In the genomic region with DNA sequence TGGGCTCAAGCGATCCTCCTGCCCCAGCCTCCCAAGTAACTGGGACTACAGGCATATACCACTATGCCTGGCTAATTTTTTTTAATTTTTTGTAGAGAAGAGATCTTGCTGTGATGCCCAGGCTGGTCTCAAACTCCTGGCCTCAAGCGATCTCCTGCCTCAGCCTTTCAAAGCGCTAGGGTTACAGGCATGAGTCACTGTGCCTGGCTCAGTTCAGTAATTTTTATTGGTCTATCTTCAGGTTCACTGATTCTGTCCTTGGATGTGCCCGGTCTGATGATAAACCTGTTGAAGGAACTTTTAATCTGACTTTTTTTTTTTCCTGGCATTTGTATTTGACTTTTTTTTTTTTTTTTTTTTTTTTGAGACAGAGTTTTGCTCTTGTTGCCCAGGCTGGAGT, we compare ENCODE assay signal across 23 cellular contexts. TPM values are rescaled to one million over a fixed set of nuclear protein-coding genes. Genes with fewer than 3 reads are reported as not detected.
A peak's percentile ranks its signal among the peaks of the same experiment; 100 is the strongest.
DNase-seq lines count a peak whose midpoint lies in the region; ATAC-seq, FAIRE-seq and TF ChIP-seq lines count a peak whose summit lies in the region.
"Had no signal": no experiment of that assay in that cellular context is flagged by ENCODE, and none has a peak within 500 bp of the region (broad histone marks: within the 10 kb centered on the region; RNA-seq: fewer than 3 reads in every experiment).

No MANE protein-coding gene starts in this region.

- H3K4me3 ChIP-seq in K562 (no peak overlapping the region), small intestine (ENCODE audit: low read depth in 1 of 2, low read length in 2 of 2) (no peak overlapping the region)
- H3K4me3 ChIP-seq: A549, GM23338, HAP-1, SK-N-MC had no signal

- H3K36me3 ChIP-seq in K562 (ENCODE audit: control insufficient read depth, insufficient read depth, low read length): no peaks in the 10 kb centered on the region; the same call in 2 of the 3 replicates
- H3K36me3 ChIP-seq in small intestine (ENCODE audit: control insufficient read depth in 2 of 2, insufficient read depth in 2 of 2, low read length in 2 of 2): peaks cover 0 to 12% of the 10 kb centered on the region in 2 donors
- H3K36me3 ChIP-seq: BE2C, HAP-1 had no signal

- H3K27me3 ChIP-seq in K562 (ENCODE audit: control insufficient read depth in 2 of 2, insufficient read depth in 2 of 2, low read length in 2 of 2) (no peaks in the 10 kb centered on the region), small intestine (ENCODE audit: control insufficient read depth in 2 of 2, insufficient read depth in 2 of 2, low read length in 2 of 2) (no peaks in the 10 kb centered on the region)
- H3K27me3 ChIP-seq: BE2C had no signal

- CTCF ChIA-PET in K562 (lab: Yijun Ruan, JAX; ENCODE audit: low intra/inter-chr PET ratio): no interaction called here

- no peak for TF ChIP-seq POLR2A in K562 (conservative IDR thresholded peaks at IDR 0.05)

- H2AFZ ChIP-seq in K562 (ENCODE audit: low read depth, low read length): no peak overlapping the region
- H2AFZ ChIP-seq: GM23338 had no signal

- H3K27ac ChIP-seq in K562 (ENCODE audit: extremely low read depth, low read depth, low read length) (no peak overlapping the region), small intestine (ENCODE audit: low read depth in 1 of 2, low read length in 1 of 2) (no peak overlapping the region)
- H3K27ac ChIP-seq: A549, SK-N-MC had no signal

- BruUV-seq in K562 (replicated peaks; lab: Mats Ljungman, UMichigan): no TSS peak

- no peak for TF ChIP-seq CTCF in K562 (IDR thresholded peaks at IDR 0.05 in 2 of 3, conservative IDR thresholded peaks at IDR 0.05 in 1 of 3; ENCODE audit: insufficient read depth in 2 of 3, low read depth in 1 of 3, low read length in 3 of 3)

- no peak overlapping the region for H3K4me2 ChIP-seq in K562 (ENCODE audit: insufficient read depth, low read length)
- H3K4me2 ChIP-seq: A549, GM23338 had no signal

- peak; percentile 45 for DNase-seq in Daoy (ENCODE audit: low read depth)
- no peak for DNase-seq in K562 (ENCODE audit: extremely low read depth in 1 of 4, low spot score in 3 of 4)
- peak; percentile 25 for DNase-seq in left kidney (ENCODE audit: low read depth, low spot score)
- peak; percentile 19 for DNase-seq in small intestine
- no peak for DNase-seq in A172 (ENCODE audit: low spot score)
- DNase-seq in nucleus accumbens (lab: John Stamatoyannopoulos, UW): no peak
- no peak for DNase-seq in NCI-H446 (lab: John Stamatoyannopoulos, UW)
- DNase-seq: BE2C, DMS79 treated with DMSO at 0.1 percent for 48 hours, KG1, MV-4-11, NCI-H1105 treated with DMSO at 0.1 percent for 48 hours, NCI-H2029 treated with DMSO at 0.1 percent for 48 hours, NCI-H345, NCI-H524 treated with DMSO at 0.1 percent for 48 hours, NCI-H82, SHP77, SW 1271 had no signal

- H3K79me2 ChIP-seq in K562 (ENCODE audit: control insufficient read depth, insufficient read depth, low read length): no peaks in the 10 kb centered on the region

- POLR2A ChIA-PET in K562 (lab: Yijun Ruan, JAX): interaction anchor here (0.7 kb wide), 1 partner anchor 10 kb away, joined by 4 read pairs; no protein-coding TSS in a partner anchor

- in situ Hi-C loops in K562 (cut with MboI): no loop called here

- H4K20me1 ChIP-seq in K562 (replicated peaks; ENCODE audit: control insufficient read depth, insufficient read depth, low read length): no peaks in the 10 kb centered on the region

- no peaks in the 10 kb centered on the region for H3K9me3 ChIP-seq in K562 (replicated peaks; ENCODE audit: control insufficient read depth, insufficient read depth, low read depth, low read length)
- no peaks in the 10 kb centered on the region for H3K9me3 ChIP-seq in small intestine (ENCODE audit: control insufficient read depth, low read depth)
- H3K9me3 ChIP-seq: A549, BE2C, HAP-1 had no signal

- peaks cover 0 to 5% of the 10 kb centered on the region in 2 experiments; a peak in 3 of 5 replicates for H3K4me1 ChIP-seq in K562 (replicated peaks in 1 of 2; ENCODE audit: control insufficient read depth in 2 of 2, insufficient read depth in 2 of 2, low read length in 2 of 2)
- no peaks in the 10 kb centered on the region for H3K4me1 ChIP-seq in small intestine (ENCODE audit: control insufficient read depth in 2 of 2, insufficient read depth in 1 of 2, low read depth in 1 of 2, low read length in 1 of 2)
- H3K4me1 ChIP-seq: A549, BE2C, HAP-1 had no signal

- intact Hi-C loops in K562 (cut with micrococcal nuclease): no loop called here

- 46% methylated on average over 4 of the region's 4 CpGs for WGBS in K562 (ENCODE audit: insufficient coverage, low coverage, missing lambda C conversion rate)
- WGBS in small intestine, 3 donors: 75 to 88% (median 82%) methylated on average over 4 of the region's 4 CpGs

- ATAC-seq in K562: peak; percentile 23; the same call in 1 of the 3 replicates
- ATAC-seq: A549, GM23338 had no signal

- H3K9ac ChIP-seq in K562 (ENCODE audit: insufficient read depth in 1 of 2, low read depth in 2 of 2, low read length in 2 of 2): no peak overlapping the region

- no peak for TF ChIP-seq RAD21 in K562 (CRISPR knock-in tag; conservative IDR thresholded peaks at IDR 0.05 in 1 of 2, IDR thresholded peaks at IDR 0.05 in 1 of 2)

- FAIRE-seq in K562 (lab: Jason Lieb, UNC): no peak
- FAIRE-seq in small intestine (lab: Jason Lieb, UNC): no peak
- FAIRE-seq: A549, GM12891 had no signal

- no peaks in the 10 kb centered on the region for H3K9me1 ChIP-seq in K562 (ENCODE audit: control insufficient read depth, insufficient read depth, low read length)

- TF ChIP-seq EP300 in K562 (IDR thresholded peaks at IDR 0.05; ENCODE audit: low read length): no peak

TF ChIP-seq in K562, 482 proteins besides CTCF, POLR2A, EP300 and RAD21 (continues in another document):
- TF ChIP-seq KHSRP (IDR thresholded peaks at IDR 0.05) (no peak), MED1 (CRISPR knock-in tag; IDR thresholded peaks at IDR 0.05; ENCODE audit: borderline replicate concordance) (no peak), STAG1 (CRISPR knock-in tag; IDR thresholded peaks at IDR 0.05; ENCODE audit: borderline replicate concordance) (no peak), ZNF146 (CRISPR knock-in tag; IDR thresholded peaks at IDR 0.05; ENCODE audit: unreplicated experiment) (no peak), ILK (tag; IDR thresholded peaks at IDR 0.05; ENCODE audit: borderline replicate concordance, low read depth) (no peak), FOSL1 (tag; conservative IDR thresholded peaks at IDR 0.05) (0 out of 2 replicates have a peak, but pooled peaks have one; percentile 27), ZNF507 (tag; conservative IDR thresholded peaks at IDR 0.05) (no peak), RBBP5 (IDR thresholded peaks at IDR 0.05; ENCODE audit: borderline replicate concordance, insufficient read depth, low read length, poor library complexity, severe bottlenecking) (no peak), PPARD (CRISPR knock-in tag; IDR thresholded peaks at IDR 0.05) (no peak), ZNF586 (CRISPR knock-in tag; conservative IDR thresholded peaks at IDR 0.05) (no peak)
- TF ChIP-seq, protein P1, sequence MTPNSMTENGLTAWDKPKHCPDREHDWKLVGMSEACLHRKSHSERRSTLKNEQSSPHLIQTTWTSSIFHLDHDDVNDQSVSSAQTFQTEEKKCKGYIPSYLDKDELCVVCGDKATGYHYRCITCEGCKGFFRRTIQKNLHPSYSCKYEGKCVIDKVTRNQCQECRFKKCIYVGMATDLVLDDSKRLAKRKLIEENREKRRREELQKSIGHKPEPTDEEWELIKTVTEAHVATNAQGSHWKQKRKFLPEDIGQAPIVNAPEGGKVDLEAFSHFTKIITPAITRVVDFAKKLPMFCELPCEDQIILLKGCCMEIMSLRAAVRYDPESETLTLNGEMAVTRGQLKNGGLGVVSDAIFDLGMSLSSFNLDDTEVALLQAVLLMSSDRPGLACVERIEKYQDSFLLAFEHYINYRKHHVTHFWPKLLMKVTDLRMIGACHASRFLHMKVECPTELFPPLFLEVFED (CRISPR knock-in tag; conservative IDR thresholded peaks at IDR 0.05): no peak
- TF ChIP-seq, protein P2, sequence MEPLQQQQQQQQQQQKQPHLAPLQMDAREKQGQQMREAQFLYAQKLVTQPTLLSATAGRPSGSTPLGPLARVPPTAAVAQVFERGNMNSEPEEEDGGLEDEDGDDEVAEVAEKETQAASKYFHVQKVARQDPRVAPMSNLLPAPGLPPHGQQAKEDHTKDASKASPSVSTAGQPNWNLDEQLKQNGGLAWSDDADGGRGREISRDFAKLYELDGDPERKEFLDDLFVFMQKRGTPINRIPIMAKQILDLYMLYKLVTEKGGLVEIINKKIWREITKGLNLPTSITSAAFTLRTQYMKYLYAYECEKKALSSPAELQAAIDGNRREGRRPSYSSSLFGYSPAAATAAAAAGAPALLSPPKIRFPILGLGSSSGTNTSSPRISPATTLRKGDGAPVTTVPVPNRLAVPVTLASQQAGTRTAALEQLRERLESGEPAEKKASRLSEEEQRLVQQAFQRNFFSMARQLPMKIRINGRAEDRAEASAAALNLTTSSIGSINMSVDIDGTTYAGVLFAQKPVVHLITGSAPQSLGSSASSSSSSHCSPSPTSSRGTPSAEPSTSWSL (CRISPR knock-in tag; IDR thresholded peaks at IDR 0.05; ENCODE audit: borderline replicate concordance): no peak

RNA-seq across cellular contexts. Expression of a gene that starts 40.1 kb away (rescaled TPM):
- total RNA-seq in Daoy (2014; rRNA removed; shearing (Covaris generic)): 9.2 and 9.6 TPM in 2 replicates
- total RNA-seq in K562 (2011; cell fraction: chromatin; rRNA removed; ENCODE audit: low replicate concordance): 202 and 262 TPM in 2 replicates
- total RNA-seq in K562 (2011; cell fraction: nucleolus; rRNA removed): 90.7 and 112 TPM in 2 replicates
- total RNA-seq in K562 (2011; cell fraction: nucleoplasm; rRNA removed): 109 and 122 TPM in 2 replicates
- total RNA-seq in K562 (2014; rRNA removed): 38.5 and 39.8 TPM in 2 replicates
- total RNA-seq in K562 (2014; rRNA removed; fragmentation: Illumina TruSeq; extraction: Trizol): 40.8 and 41.7 TPM in 2 replicates
- total RNA-seq in K562 (2015; rRNA removed; fragmentation: Illumina TruSeq; extraction: Trizol): 52.4 and 54.7 TPM in 2 replicates
- 50.3 and 56.3 TPM in 2 replicates for total RNA-seq in K562 (2021)
- polyA plus RNA-seq in K562 (2011; rRNA removed): 81.8 and 104 TPM in 2 replicates
- 27.2 and 41.8 TPM in 2 replicates for polyA plus RNA-seq in K562 (2011; cell fraction: cytosol; rRNA removed)
- 388 and 426 TPM in 2 replicates for polyA plus RNA-seq in K562 (2011; cell fraction: nucleus; rRNA removed)
- polyA plus RNA-seq in K562 (2012): 46.1 and 56.3 TPM in 2 replicates
- 42.3 TPM in 2 replicates for polyA plus RNA-seq in K562 (2014; fragmentation: Illumina TruSeq; extraction: Trizol)
- 10 to 100 TPM; 10.1 to 13.8 TPM for polyA plus RNA-seq in K562 (2014; fragmentation: Nextera tagmentation; extraction: Ambion mirVana)
- 52.9 and 55.1 TPM in 2 replicates for polyA plus RNA-seq in K562 (2014; rRNA removed)
- 62.4 and 66.1 TPM in 2 replicates for polyA minus RNA-seq in K562 (2011; rRNA and poly(A)+ RNA removed)
- 32.6 and 37.9 TPM in 2 replicates for polyA minus RNA-seq in K562 (2011; cell fraction: cytosol; rRNA and poly(A)+ RNA removed)
- polyA minus RNA-seq in K562 (2011; cell fraction: nucleus; rRNA and poly(A)+ RNA removed): 79.6 and 139 TPM in 2 replicates
- 1 to 10 TPM in 1 of 3 donors, under 1 TPM in 1, not detected in 1; 0.22 to 1.3 TPM for polyA plus RNA-seq in small intestine
- 4.2 and 6.3 TPM in 2 replicates for total RNA-seq in A172 (2014; rRNA removed; shearing (Covaris generic))

Comparison
In these comparisons a context has a peak if more than half of its experiments do, and no peak if none do; other contexts are left out.
1. DNase-seq: peak in Daoy (single experiment), left kidney (single experiment) and small intestine (single experiment); none in K562 (0 of 4), A172 (single experiment), nucleus accumbens (0 of 56) and NCI-H446 (0 of 2).